In the genomic region with DNA sequence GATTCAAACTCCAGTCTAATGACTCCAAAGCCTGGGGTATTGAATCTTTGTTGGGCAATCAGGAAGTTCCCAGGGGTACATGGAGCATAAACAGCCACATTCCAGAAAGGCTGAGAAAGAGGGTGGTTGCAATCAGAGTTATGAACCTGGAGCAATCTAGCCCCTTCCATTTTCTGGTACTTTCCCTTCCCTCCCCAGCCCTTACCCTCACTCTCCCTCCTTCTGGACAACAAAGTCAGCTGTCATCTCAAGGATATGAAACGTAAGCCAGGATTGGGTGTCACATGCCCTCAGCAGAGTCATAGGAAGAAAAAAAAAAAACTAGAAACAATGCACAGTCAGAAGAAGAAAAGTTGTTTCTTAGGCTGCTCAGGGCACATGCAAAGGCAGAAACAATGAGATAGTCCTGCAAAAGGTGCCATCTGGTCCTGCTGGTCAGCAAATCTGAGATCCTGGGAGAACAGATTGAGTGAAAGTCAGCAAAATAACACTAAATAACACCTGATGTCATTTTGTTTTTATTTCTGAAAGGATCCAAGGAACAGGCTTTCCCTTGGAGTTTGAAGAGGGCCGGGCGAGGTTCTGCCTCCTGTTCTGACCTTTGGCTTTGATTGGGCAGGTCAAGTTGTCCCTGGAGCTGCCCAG, we compare ENCODE assay signal across 1 cellular context.
TF ChIP-seq lines count a peak whose summit lies in the region.

No MANE protein-coding gene starts in this region.

TF ChIP-seq in K562, 482 proteins besides CTCF, POLR2A, EP300 and RAD21:
- TF ChIP-seq THRAP3 (IDR thresholded peaks at IDR 0.05; ENCODE audit: borderline replicate concordance) (no peak), FOXJ2 (tag; IDR thresholded peaks at IDR 0.05) (peak; percentile 45; the same call in 1 of the 2 replicates)
